ENCODE assay signal across 15 cellular contexts in genomic region chr12:78559441-78559840, GRCh38.
A peak's percentile ranks its signal among the peaks of the same experiment; 100 is the strongest.
DNase-seq lines count a peak whose midpoint lies in the region; ATAC-seq, FAIRE-seq and TF ChIP-seq lines count a peak whose summit lies in the region.
"Had no signal": no experiment of that assay in that cellular context is flagged by ENCODE, and none has a peak within 500 bp of the region (broad histone marks: within the 10 kb centered on the region; RNA-seq: fewer than 3 reads in every experiment).

No MANE protein-coding gene starts in this region.

- no peaks in the 10 kb centered on the region for H3K36me3 Mint-ChIP-seq in chondrocyte (ENCODE audit: low read depth)

- no peaks in the 10 kb centered on the region for H3K9me3 Mint-ChIP-seq in chondrocyte (ENCODE audit: low read depth)

- H3K27ac Mint-ChIP-seq in chondrocyte (ENCODE audit: unreplicated experiment) = no peak overlapping the region

- no peak for ATAC-seq in GM21367 (IDR thresholded peaks at IDR 0.05; ENCODE audit: unreplicated experiment)
- ATAC-seq: PC-3 had no signal

- no peak overlapping the region for H3K4me3 ChIP-seq in choroid plexus epithelial cell (ENCODE audit: low read depth, low read length)
- H3K4me3 ChIP-seq: MG63 had no signal

- no peaks in the 10 kb centered on the region for H3K4me1 Mint-ChIP-seq in chondrocyte (ENCODE audit: low read depth)

- TF ChIP-seq CTCF in choroid plexus epithelial cell (conservative IDR thresholded peaks at IDR 0.05; ENCODE audit: low read depth, low read length) (no peak), chondrocyte (IDR thresholded peaks at IDR 0.05) (no peak)

- peaks cover 10% of the 10 kb centered on the region for H3K27me3 Mint-ChIP-seq in chondrocyte (ENCODE audit: low read depth)

- FAIRE-seq in H54 (lab: Jason Lieb, UNC) = no peak
- FAIRE-seq: GM19239 had no signal

- no peak overlapping the region for H3K4me3 Mint-ChIP-seq in chondrocyte (ENCODE audit: unreplicated experiment)

- DNase-seq in EL (peak; percentile 2), NCI-H82 (lab: John Stamatoyannopoulos, UW) (peak; percentile 61), choroid plexus epithelial cell (ENCODE audit: low read depth) (peak; percentile 43), kidney tubule cell (ENCODE audit: low spot score) (peak; percentile 15), H54 (ENCODE audit: insufficient read length, low spot score) (no peak), NCI-H526 (lab: John Stamatoyannopoulos, UW) (no peak), chondrocyte (ENCODE audit: low spot score) (no peak)
- DNase-seq: AML-193, COR-L47, MG63, NCI-H1092 treated with DMSO at 0.1 percent for 48 hours, NCI-H226, PC-3 had no signal

- TF ChIP-seq POLR2A in H54 (IDR thresholded peaks at IDR 0.05; ENCODE audit: low read depth, low read length) = no peak

Comparison
In these comparisons a context has a peak if more than half of its experiments do, and no peak if none do; other contexts are left out.
1. DNase-seq: peak in EL (single experiment), NCI-H82 (single experiment), choroid plexus epithelial cell (single experiment) and kidney tubule cell (single experiment); none in H54 (single experiment), NCI-H526 (0 of 2) and chondrocyte (single experiment).